In the genomic region with DNA sequence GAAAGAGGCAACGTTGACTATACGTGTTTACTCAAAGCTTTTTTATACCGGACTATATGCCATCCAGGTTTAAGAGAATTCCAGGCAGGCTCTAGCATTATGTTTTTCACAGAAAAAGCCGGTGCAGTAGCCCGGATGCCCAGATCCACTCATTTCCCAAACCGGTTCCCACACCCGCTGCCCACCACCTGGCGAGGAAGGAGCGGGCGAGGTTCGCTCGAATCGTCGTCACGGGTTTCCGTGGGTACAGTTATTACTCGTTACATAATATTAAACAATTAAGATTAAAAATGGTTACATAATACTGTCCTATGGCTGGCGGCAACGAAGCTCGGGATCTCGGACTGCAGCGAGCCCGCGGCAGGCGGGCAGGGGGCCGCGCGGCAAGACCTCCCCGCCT, we compare ENCODE assay signal across 1 cellular context.
TF ChIP-seq lines count a peak whose summit lies in the region.

No MANE protein-coding gene starts in this region.

TF ChIP-seq in GM23338, 12 proteins besides CTCF, POLR2A, EP300 and RAD21 (continued from another document):
- TF ChIP-seq POLR2AphosphoS5 (IDR thresholded peaks at IDR 0.05; ENCODE audit: low read depth) (no peak), JUNB (IDR thresholded peaks at IDR 0.05; ENCODE audit: unreplicated experiment) (no peak)
